Comparison of ENCODE assay signal across 18 cellular contexts in the genomic region with DNA sequence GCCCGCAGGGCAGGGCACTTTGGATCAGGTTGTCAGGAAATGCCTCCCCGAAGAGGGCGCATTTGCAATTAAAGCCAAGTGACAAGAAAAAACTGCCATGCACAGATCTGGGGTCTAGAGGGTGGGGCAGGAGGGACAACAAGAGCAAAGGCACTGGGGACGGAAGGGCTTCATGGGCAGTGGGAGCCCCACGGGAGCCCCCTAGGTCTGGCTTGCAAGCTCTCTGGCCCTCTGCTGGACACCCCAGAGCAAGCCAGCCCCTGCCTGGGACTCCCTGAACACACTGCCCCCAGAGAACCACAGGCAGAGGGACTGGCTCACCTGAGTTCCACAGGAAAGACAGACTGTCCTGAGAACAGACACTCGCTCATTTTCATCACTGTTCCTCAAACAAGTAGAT. TPM values are rescaled to one million over a fixed set of nuclear protein-coding genes. Genes with fewer than 3 reads are reported as not detected.
DNase-seq lines count a peak whose midpoint lies in the region; ATAC-seq, FAIRE-seq and TF ChIP-seq lines count a peak whose summit lies in the region.
"Had no signal": no experiment of that assay in that cellular context is flagged by ENCODE, and none has a peak within 500 bp of the region (broad histone marks: within the 10 kb centered on the region; RNA-seq: fewer than 3 reads in every experiment).

No MANE protein-coding gene starts in this region.

- H3K9me3 ChIP-seq in A549 = no peaks in the 10 kb centered on the region
- no peaks in the 10 kb centered on the region for H3K9me3 ChIP-seq in SK-N-SH
- no peaks in the 10 kb centered on the region for H3K9me3 ChIP-seq in gastrocnemius medialis
- H3K9me3 ChIP-seq: uterus had no signal

- H3K4me1 Mint-ChIP-seq in glutamatergic neuron (ENCODE audit: low read depth, unreplicated experiment) = peaks cover 3% of the 10 kb centered on the region
- H3K4me1 Mint-ChIP-seq: activated naive CD8-positive, alpha-beta T cell treated with anti-CD3 and anti-CD28 coated beads, Interleukin-2, amount 50 U/mL, for 24 hours had no signal

- H3K27me3 Mint-ChIP-seq in glutamatergic neuron (ENCODE audit: unreplicated experiment) = peaks cover 2% of the 10 kb centered on the region
- H3K27me3 Mint-ChIP-seq: activated naive CD8-positive, alpha-beta T cell treated with anti-CD3 and anti-CD28 coated beads, Interleukin-2, amount 50 U/mL, for 24 hours had no signal

- TF ChIP-seq POLR2A in A549 (IDR thresholded peaks at IDR 0.05; ENCODE audit: low read length) (no peak), gastrocnemius medialis (IDR thresholded peaks at IDR 0.05) (no peak)

- DNase-seq in A549 (ENCODE audit: low read depth in 1 of 2, low spot score in 1 of 2) (no peak), SK-N-SH (peak; percentile 40), glutamatergic neuron (peak; percentile 47), NCI-H526 treated with DMSO at 0.1 percent for 48 hours (lab: John Stamatoyannopoulos, UW) (no peak), gastrocnemius medialis (no peak)
- no peak for DNase-seq in activated CD4-positive, alpha-beta T cell treated with anti-CD3 and anti-CD28 coated beads, Interleukin-2, amount 50 U/mL, for 48 hours
- DNase-seq: activated CD4-positive, alpha-beta T cell treated with anti-CD3 and anti-CD28 coated beads for 1 hour; activated naive CD8-positive, alpha-beta T cell treated with anti-CD3 and anti-CD28 coated beads, Interleukin-2, amount 50 U/mL, for 24 hours; activated T-cell treated with anti-CD3 and anti-CD28 coated beads for 4 hours; GDM1; KG1; NCI-H187 treated with DMSO at 0.1 percent for 48 hours; stimulated activated CD4-positive, alpha-beta T cell treated with anti-CD3 and anti-CD28 coated beads, Interleukin-2, amount 100 ng/mL, for 24 hours; uterus had no signal

- ATAC-seq in A549 (peak; percentile 81 to 93), GM21619 (IDR thresholded peaks at IDR 0.05; ENCODE audit: unreplicated experiment) (no peak), gastrocnemius medialis (no peak)
- ATAC-seq: activated naive CD8-positive, alpha-beta T cell treated with anti-CD3 and anti-CD28 coated beads, Interleukin-2, amount 50 U/mL, for 24 hours had no signal

- H3K36me3 Mint-ChIP-seq in glutamatergic neuron (ENCODE audit: unreplicated experiment) = no peaks in the 10 kb centered on the region

- H3K9me2 ChIP-seq in SK-N-SH = no peaks in the 10 kb centered on the region

- intact Hi-C loops in gastrocnemius medialis (cut with DNase I; ENCODE audit: low total_unique reads) = no loop called here

- CTCF ChIA-PET in A549 (lab: Yijun Ruan, JAX) (interaction anchor here (0.6 to 9.1 kb wide), 9 partner anchors 10 to 136 kb away, joined by 3 to 103 read pairs (median 6); no protein-coding TSS in a partner anchor), SK-N-SH (lab: Yijun Ruan, JAX) (interaction anchor here (1.0 to 8.1 kb wide), 5 partner anchors 15 to 134 kb away, joined by 3 to 40 read pairs (median 3); no protein-coding TSS in a partner anchor)

- no peaks in the 10 kb centered on the region for H3K79me2 ChIP-seq in SK-N-SH (ENCODE audit: insufficient read depth)

- no peaks in the 10 kb centered on the region for H3K36me3 ChIP-seq in SK-N-SH (replicated peaks in 1 of 2; ENCODE audit: control insufficient read depth in 1 of 2, insufficient read depth in 2 of 2, low read length in 1 of 2)
- no peaks in the 10 kb centered on the region for H3K36me3 ChIP-seq in gastrocnemius medialis
- H3K36me3 ChIP-seq: uterus had no signal

- no peak overlapping the region for H2AFZ ChIP-seq in SK-N-SH (ENCODE audit: low read depth)

- no peaks in the 10 kb centered on the region for H4K20me1 ChIP-seq in SK-N-SH (ENCODE audit: insufficient read depth)

- 0 out of 5 replicates have a peak, but pooled peaks of 1 of the 2 experiments have one; percentile 6 for TF ChIP-seq RAD21 in A549 (conservative IDR thresholded peaks at IDR 0.05 in 1 of 2, IDR thresholded peaks at IDR 0.05 in 1 of 2)
- no peak for TF ChIP-seq RAD21 in SK-N-SH (IDR thresholded peaks at IDR 0.05; ENCODE audit: low read length)

- POLR2A ChIA-PET in A549 (lab: Yijun Ruan, JAX) (no interaction called here), SK-N-SH (lab: Yijun Ruan, JAX) (no interaction called here)

- no peaks in the 10 kb centered on the region; the same call in 1 of the 2 replicates for H3K27me3 ChIP-seq in SK-N-SH (ENCODE audit: insufficient read depth)
- no peaks in the 10 kb centered on the region for H3K27me3 ChIP-seq in gastrocnemius medialis
- H3K27me3 ChIP-seq: uterus had no signal

- H3K4me1 ChIP-seq in A549 = no peaks in the 10 kb centered on the region
- no peaks in the 10 kb centered on the region for H3K4me1 ChIP-seq in SK-N-SH (ENCODE audit: control insufficient read depth in 1 of 2, insufficient read depth in 2 of 2, low read depth in 1 of 2, low read length in 1 of 2)
- H3K4me1 ChIP-seq in gastrocnemius medialis = no peaks in the 10 kb centered on the region
- H3K4me1 ChIP-seq: uterus had no signal

- peaks cover 1% of the 10 kb centered on the region for H3K9me3 Mint-ChIP-seq in glutamatergic neuron (ENCODE audit: unreplicated experiment)
- H3K9me3 Mint-ChIP-seq: activated naive CD8-positive, alpha-beta T cell treated with anti-CD3 and anti-CD28 coated beads, Interleukin-2, amount 50 U/mL, for 24 hours had no signal

- no peak overlapping the region for H3K4me3 Mint-ChIP-seq in glutamatergic neuron (ENCODE audit: unreplicated experiment)
- H3K4me3 Mint-ChIP-seq: activated naive CD8-positive, alpha-beta T cell treated with anti-CD3 and anti-CD28 coated beads, Interleukin-2, amount 50 U/mL, for 24 hours had no signal

- 55% methylated on average over 6 of the region's 6 CpGs for WGBS in A549 (ENCODE audit: missing lambda C conversion rate)
- 56% methylated on average over 6 of the region's 6 CpGs for WGBS in SK-N-SH (ENCODE audit: low lambda C conversion rate)

- H3K9ac ChIP-seq in SK-N-SH = no peak overlapping the region

- H3K4me3 ChIP-seq in A549 (no peak overlapping the region), SK-N-SH (ENCODE audit: low read depth in 2 of 2, low read length in 1 of 2) (no peak overlapping the region), gastrocnemius medialis (no peak overlapping the region)
- H3K4me3 ChIP-seq: uterus had no signal

- H3F3A ChIP-seq in SK-N-SH (replicated peaks; ENCODE audit: insufficient read depth) = no peaks in the 10 kb centered on the region

- TF ChIP-seq EP300 in A549 (IDR thresholded peaks at IDR 0.05) = no peak
- TF ChIP-seq EP300 in SK-N-SH (IDR thresholded peaks at IDR 0.05; ENCODE audit: borderline replicate concordance in 1 of 2, low read depth in 1 of 2, low read length in 1 of 2) = no peak

- TF ChIP-seq CTCF in A549 (IDR thresholded peaks at IDR 0.05) (peak; percentile 30), GM12873 (IDR thresholded peaks at IDR 0.05; ENCODE audit: insufficient read depth, low read depth, low read length, missing control alignments) (peak; percentile 34), SK-N-SH (IDR thresholded peaks at IDR 0.05) (peak; percentile 29), glutamatergic neuron (IDR thresholded peaks at IDR 0.05; ENCODE audit: partially characterized antibody, unreplicated experiment) (peak; percentile 32), gastrocnemius medialis (IDR thresholded peaks at IDR 0.05 in 4 of 5, conservative IDR thresholded peaks at IDR 0.05 in 1 of 5) (no peak)

- no peak overlapping the region for H3K4me2 ChIP-seq in A549
- no peak overlapping the region for H3K4me2 ChIP-seq in SK-N-SH

- peak; percentile 36 for FAIRE-seq in A549 (lab: Jason Lieb, UNC)
- FAIRE-seq: colon, keratinocyte had no signal

- no peak overlapping the region for H3K27ac ChIP-seq in A549
- H3K27ac ChIP-seq in SK-N-SH (ENCODE audit: low read depth in 2 of 2, low read length in 1 of 2) = no peak overlapping the region
- H3K27ac ChIP-seq in gastrocnemius medialis = no peak overlapping the region
- H3K27ac ChIP-seq: uterus had no signal

- in situ Hi-C loops in gastrocnemius medialis (cut with MboI; ENCODE audit: low sequenced_read_pairs in 4 of 4) = loop anchor here in 1 of 4 donors (25.0 kb wide), 1 partner anchor 917 kb away; no protein-coding TSS in a partner anchor

- no peak overlapping the region for H3K27ac Mint-ChIP-seq in glutamatergic neuron (ENCODE audit: unreplicated experiment)
- H3K27ac Mint-ChIP-seq: activated naive CD8-positive, alpha-beta T cell treated with anti-CD3 and anti-CD28 coated beads, Interleukin-2, amount 50 U/mL, for 24 hours had no signal

TF ChIP-seq in A549, 52 proteins besides CTCF, POLR2A, EP300 and RAD21 (continues in another document):
- TF ChIP-seq MYC (IDR thresholded peaks at IDR 0.05; ENCODE audit: borderline replicate concordance, low read length) (no peak), NFE2L2 (conservative IDR thresholded peaks at IDR 0.05; ENCODE audit: low read length) (no peak), BHLHE40 (IDR thresholded peaks at IDR 0.05; ENCODE audit: low read depth, low read length) (no peak), NR3C1 (IDR thresholded peaks at IDR 0.05) (no peak), SREBF2 (IDR thresholded peaks at IDR 0.05) (no peak)

TF ChIP-seq in SK-N-SH, 30 proteins besides CTCF, POLR2A, EP300 and RAD21 (continues in another document):
- no peak for TF ChIP-seq EZH2phosphoT487 (IDR thresholded peaks at IDR 0.05; ENCODE audit: borderline replicate concordance, low read depth)
- no peak for TF ChIP-seq FOXJ3 (CRISPR knock-in tag; IDR thresholded peaks at IDR 0.05)
- no peak for TF ChIP-seq NRF1 (IDR thresholded peaks at IDR 0.05; ENCODE audit: low read depth, low read length)
- no peak for TF ChIP-seq SIN3A (IDR thresholded peaks at IDR 0.05; ENCODE audit: borderline replicate concordance, low read depth, low read length)
- TF ChIP-seq MXI1 (IDR thresholded peaks at IDR 0.05; ENCODE audit: low read depth, low read length) = no peak
- no peak for TF ChIP-seq FOXM1 (IDR thresholded peaks at IDR 0.05; ENCODE audit: low read depth)
- TF ChIP-seq TEAD4 (IDR thresholded peaks at IDR 0.05; ENCODE audit: borderline replicate concordance, insufficient read depth) = no peak
- no peak for TF ChIP-seq MAX (IDR thresholded peaks at IDR 0.05; ENCODE audit: low read depth)
- no peak for TF ChIP-seq TAF1 (IDR thresholded peaks at IDR 0.05; ENCODE audit: borderline replicate concordance, low read depth, low read length)

RNA-seq across cellular contexts. Expression of gene C19orf12, which starts 30.2 kb away (rescaled TPM):
- polyA plus RNA-seq in A549 (2011; rRNA removed) (33.6 and 34.3 TPM in 2 replicates), A549 (2017; fragmentation: RNase III; extraction: RNeasy Plus Mini Kit Qiagen cat#74134 plus additional on column Dnase treatment) (35.2 to 36.1 TPM (median 35.2 TPM) in 3 replicates), SK-N-SH (2012; rRNA removed) (26.4 and 30.5 TPM in 2 replicates)
- polyA plus RNA-seq in A549 (2012; cell fraction: cytosol; rRNA removed) = 30.8 and 40.5 TPM in 2 replicates
- polyA plus RNA-seq in A549 (2012; cell fraction: nucleus; rRNA removed) = 35.7 and 36.4 TPM in 2 replicates
- 11.6 and 15.1 TPM in 2 replicates for polyA minus RNA-seq in A549 (2011; rRNA and poly(A)+ RNA removed)
- polyA plus RNA-seq in SK-N-SH (2012; cell fraction: cytosol; rRNA removed) = 25.0 and 30.1 TPM in 2 replicates
- 23.5 and 27.6 TPM in 2 replicates for polyA plus RNA-seq in SK-N-SH (2012; cell fraction: nucleus; rRNA removed)
- total RNA-seq in glutamatergic neuron (ENCODE audit: unreplicated experiment) (66.7 TPM), gastrocnemius medialis (100 to 1,000 TPM in 1 of 4 donors, 10 to 100 TPM in 3; 54.4 to 142 (median 69.8) TPM)

Comparison
In these comparisons a context has a peak if more than half of its experiments do, and no peak if none do; other contexts are left out.
1. ATAC-seq: peak in A549 (2 of 2); none in GM21619 (single experiment) and gastrocnemius medialis (0 of 2).
2. DNase-seq: peak in SK-N-SH (single experiment) and glutamatergic neuron (single experiment); none in A549 (0 of 2), NCI-H526 treated with DMSO at 0.1 percent for 48 hours (single experiment), activated CD4-positive, alpha-beta T cell treated with anti-CD3 and anti-CD28 coated beads, Interleukin-2, amount 50 U/mL, for 48 hours (0 of 2) and gastrocnemius medialis (0 of 2).
3. CTCF ChIP-seq: peak in A549 (single experiment), GM12873 (single experiment), SK-N-SH (single experiment) and glutamatergic neuron (single experiment); none in gastrocnemius medialis (0 of 5).
4. Of the 12 proteins assayed by ChIP-seq in both A549 and SK-N-SH: peak only in A549: none; only in SK-N-SH: none; in both: CTCF; in neither: 10; mixed calls (peak in some experiments, not most) for 1.